Comparison of ENCODE assay signal across 26 cellular contexts in the genomic region with DNA sequence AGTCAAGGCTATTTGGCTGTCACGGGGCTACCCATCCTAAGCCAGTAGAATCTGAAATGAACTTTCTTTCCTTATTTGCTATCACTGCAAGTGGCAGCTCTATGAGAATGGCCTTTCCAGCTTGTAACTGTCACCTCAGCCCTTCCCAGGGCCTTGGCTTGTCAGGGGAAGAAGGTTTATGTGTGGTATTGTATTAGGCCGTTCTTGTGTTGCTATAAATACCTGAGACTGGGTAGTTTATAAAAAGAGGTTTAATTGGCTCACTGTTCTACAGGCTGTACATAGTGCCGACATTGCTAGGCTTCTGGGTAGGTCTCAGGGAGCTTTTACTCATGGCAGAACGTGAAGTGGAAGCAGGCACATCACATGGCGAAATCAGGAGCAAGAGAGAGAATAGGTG. TPM values are rescaled to one million over a fixed set of nuclear protein-coding genes. Genes with fewer than 3 reads are reported as not detected.
"Had no signal": no experiment of that assay in that cellular context is flagged by ENCODE, and none has a peak within 500 bp of the region (broad histone marks: within the 10 kb centered on the region; RNA-seq: fewer than 3 reads in every experiment).

No MANE protein-coding gene starts in this region.

- H3K4me1 ChIP-seq: stomach, suprapubic skin, testis, tibial artery, tibial nerve, transverse colon, upper lobe of left lung, upper lobe of right lung, uterus, vagina had no signal

- H3K4me3 ChIP-seq: stomach, suprapubic skin, testis, thoracic aorta, thyroid gland, tibial artery, tibial nerve, transverse colon, upper lobe of left lung, upper lobe of right lung, uterus, vagina had no signal

- H3K27ac ChIP-seq: stomach, suprapubic skin, testis, thoracic aorta, thyroid gland, tibial artery, tibial nerve, transverse colon, upper lobe of left lung, upper lobe of right lung, uterus, vagina had no signal

- ATAC-seq: stimulated activated effector memory CD8-positive, alpha-beta T cell treated with anti-CD3 and anti-CD28 coated beads, Interleukin-12 subunit alpha, Interleukin-12 subunit beta, amount 100 ng/mL, for 72 hours; stimulated activated memory B cell treated with anti-CD40 and anti-IgM and Interleukin-4, amounts not matched to agents 10 μg/mL and 1 μg/mL and 100 μg/mL, for 72 hours; stimulated activated naive B cell treated with anti-CD40 and anti-IgM and Interleukin-4, amounts not matched to agents 10 μg/mL and 1 μg/mL and 100 μg/mL, for 72 hours; stimulated activated naive CD8-positive, alpha-beta T cell treated with anti-CD3 and anti-CD28 coated beads, Interleukin-15, amount 100 ng/mL, for 72 hours; stimulated activated naive CD8-positive, alpha-beta T cell treated with anti-CD3 and anti-CD28 coated beads, Interleukin-15, Interleukin-2, amounts not matched to agents 100 U/mL and 50 U/mL, for 24 hours; upper lobe of right lung had no signal

- H3K9me3 ChIP-seq: stomach, suprapubic skin, testis, thoracic aorta, thyroid gland, tibial artery, tibial nerve, transverse colon, upper lobe of left lung, upper lobe of right lung, uterus, vagina had no signal

- DNase-seq: stimulated activated CD4-positive, alpha-beta T cell treated with anti-CD3 and anti-CD28 coated beads, Interleukin-2, amount 100 ng/mL, for 48 hours; stimulated activated CD4-positive, alpha-beta T cell treated with anti-CD3 and anti-CD28 coated beads, Interleukin-4, amount 100 ng/mL, for 1 hour; stimulated activated CD4-positive, alpha-beta T cell treated with anti-CD3 and anti-CD28 coated beads, Interleukin-4, amount 100 ng/mL, for 24 hours; stimulated activated CD4-positive, alpha-beta T cell treated with anti-CD3 and anti-CD28 coated beads, Interleukin-4, amount 100 ng/mL, for 4 hours; stimulated activated CD8-positive, alpha-beta memory T cell treated with anti-CD3 and anti-CD28 coated beads, Interleukin-4, amount 100 ng/mL, for 48 hours; stimulated activated naive B cell treated with anti-CD40 and anti-IgM and Interleukin-4, amounts not matched to agents 10 μg/mL and 1 μg/mL and 100 μg/mL, for 72 hours; stimulated activated naive CD4-positive, alpha-beta T cell; stimulated activated naive CD4-positive, alpha-beta T cell treated with Interleukin-2 at 50 U/mL for 16 hours; stimulated activated naive CD8-positive, alpha-beta T cell treated with anti-CD3 and anti-CD28 coated beads, Interleukin-15, amount 100 ng/mL, for 72 hours; stimulated activated naive CD8-positive, alpha-beta T cell treated with anti-CD3 and anti-CD28 coated beads, Interleukin-15, Interleukin-2, amounts not matched to agents 100 U/mL and 50 U/mL, for 24 hours; stomach; substantia nigra; testis; thyroid gland; tibial artery; transverse colon; trophoblast cell; upper lobe of left lung; upper lobe of right lung; uterus had no signal

- H3K27me3 ChIP-seq: testis, thyroid gland, transverse colon, upper lobe of left lung, uterus, vagina had no signal

- H3K36me3 ChIP-seq: stomach, suprapubic skin, thoracic aorta, thyroid gland, tibial artery, tibial nerve, transverse colon, upper lobe of left lung, upper lobe of right lung, uterus, vagina had no signal

RNA-seq across cellular contexts. Expression of gene E2F8, which starts 26.8 kb away (rescaled TPM):
- total RNA-seq: thoracic aorta, thyroid gland, tibial nerve had no signal
